In genomic region chr1:204461331-204462228, GRCh38 we compare ENCODE assay signal across 8 cellular contexts. TPM values are rescaled to one million over a fixed set of nuclear protein-coding genes. Genes with fewer than 3 reads are reported as not detected.
DNase-seq lines count a peak whose midpoint lies in the region; ATAC-seq and TF ChIP-seq lines count a peak whose summit lies in the region.

No MANE protein-coding gene starts in this region.

- DNase-seq in CD14-positive monocyte (ENCODE audit: low spot score) (no peak), left lobe of liver (ENCODE audit: low spot score) (no peak), tibial artery (no peak), G401 (ENCODE audit: low spot score) (no peak), cerebellar nuclear complex (lab: John Stamatoyannopoulos, UW) (no peak), NCI-H2227 (lab: John Stamatoyannopoulos, UW; ENCODE audit: unreplicated experiment) (no peak)
- peak; percentile 19 to 29 for DNase-seq in activated T-cell treated with anti-CD3 and anti-CD28 coated beads, Interleukin-2, amount 50 U/mL, for 72 hours

- peaks cover 35% of the 10 kb centered on the region for H3K4me1 Mint-ChIP-seq in CD14-positive monocyte
- peaks cover 57% of the 10 kb centered on the region for H3K4me1 Mint-ChIP-seq in activated T-cell treated with anti-CD3 and anti-CD28 coated beads, Interleukin-2, amount 50 U/mL, for 72 hours (ENCODE audit: low read depth)

- no peak for TF ChIP-seq CTCF in CD14-positive monocyte (IDR thresholded peaks at IDR 0.05)
- TF ChIP-seq CTCF in tibial artery (IDR thresholded peaks at IDR 0.05) = no peak

- H3K4me3 ChIP-seq in tibial artery = no peak overlapping the region

- no peaks in the 10 kb centered on the region for H3K9me3 ChIP-seq in tibial artery

- H3K27me3 ChIP-seq in tibial artery = no peaks in the 10 kb centered on the region

- no peaks in the 10 kb centered on the region for H3K9me3 Mint-ChIP-seq in CD14-positive monocyte
- no peaks in the 10 kb centered on the region for H3K9me3 Mint-ChIP-seq in activated T-cell treated with anti-CD3 and anti-CD28 coated beads, Interleukin-2, amount 50 U/mL, for 72 hours

- peak overlapping the region in 6 of 7 donors; percentile 50 to 86 (median 73) for H3K27ac Mint-ChIP-seq in CD14-positive monocyte
- H3K27ac Mint-ChIP-seq in activated T-cell treated with anti-CD3 and anti-CD28 coated beads, Interleukin-2, amount 50 U/mL, for 72 hours = peak overlapping the region; percentile 58

- peaks cover 0 to 7% (median 5%) of the 10 kb centered on the region in 3 donors for H3K27me3 Mint-ChIP-seq in CD14-positive monocyte (ENCODE audit: low read depth in 3 of 3)
- H3K27me3 Mint-ChIP-seq in activated T-cell treated with anti-CD3 and anti-CD28 coated beads, Interleukin-2, amount 50 U/mL, for 72 hours (ENCODE audit: low read depth) = no peaks in the 10 kb centered on the region

- peak overlapping the region in 1 of 2 donors; percentile 35 for H3K4me3 Mint-ChIP-seq in CD14-positive monocyte
- peak overlapping the region; percentile 33 to 60 for H3K4me3 Mint-ChIP-seq in activated T-cell treated with anti-CD3 and anti-CD28 coated beads, Interleukin-2, amount 50 U/mL, for 72 hours

- in situ Hi-C loops in G401 (cut with HindIII; ENCODE audit: low sequenced_read_pairs) = no loop called here

- no peak overlapping the region for H3K27ac ChIP-seq in tibial artery

- peaks cover 9 to 74% (median 55%) of the 10 kb centered on the region in 3 donors for H3K36me3 ChIP-seq in tibial artery

- intact Hi-C loops in CD14-positive monocyte (cut with micrococcal nuclease) = no loop called here
- intact Hi-C loops in tibial artery (cut with DNase I; ENCODE audit: low total_unique reads) = no loop called here

- peak; percentile 35 for ATAC-seq in HG02759 (IDR thresholded peaks at IDR 0.05; ENCODE audit: unreplicated experiment)
- ATAC-seq in activated T-cell treated with anti-CD3 and anti-CD28 coated beads, Interleukin-2, amount 50 U/mL, for 72 hours (replicated peaks in 1 of 2) = peak; percentile 14 to 16
- peak; percentile 61 for ATAC-seq in left lobe of liver

- H3K36me3 Mint-ChIP-seq in CD14-positive monocyte = peaks cover 23 to 25% of the 10 kb centered on the region in 2 donors
- H3K36me3 Mint-ChIP-seq in activated T-cell treated with anti-CD3 and anti-CD28 coated beads, Interleukin-2, amount 50 U/mL, for 72 hours (ENCODE audit: insufficient read depth in 2 of 2) = peaks cover 11 to 21% of the 10 kb centered on the region in 2 donors

- H3K4me1 ChIP-seq in tibial artery = peaks cover 0 to 34% (median 29%) of the 10 kb centered on the region in 4 donors

RNA-seq across cellular contexts. Expression of gene PIK3C2B, which starts 33.0 kb away (rescaled TPM):
- under 1 TPM in 1 of 2 donors, not detected in 1; 0.04 TPM for polyA plus RNA-seq in CD14-positive monocyte
- total RNA-seq in activated T-cell treated with anti-CD3 and anti-CD28 coated beads, Interleukin-2, amount 50 U/mL, for 72 hours = 10 to 100 TPM; 43.1 to 54.5 TPM
- total RNA-seq in left lobe of liver = 14.8 TPM
- total RNA-seq in G401 (2014; rRNA removed; shearing (Covaris generic)) = 22.1 and 23.6 TPM in 2 replicates

RNA-seq across cellular contexts. Expression of gene PPP1R15B, which starts 50.0 kb away (rescaled TPM):
- polyA plus RNA-seq in CD14-positive monocyte = 10 to 100 TPM; 31.1 to 31.8 TPM
- 10 to 100 TPM; 82.9 to 94.2 TPM for total RNA-seq in activated T-cell treated with anti-CD3 and anti-CD28 coated beads, Interleukin-2, amount 50 U/mL, for 72 hours
- total RNA-seq in left lobe of liver = 34.1 TPM
- total RNA-seq in G401 (2014; rRNA removed; shearing (Covaris generic)) = 16.4 and 30.7 TPM in 2 replicates

RNA-seq across cellular contexts. Expression of gene MDM4, which starts 54.6 kb away (rescaled TPM):
- 10 to 100 TPM in 1 of 2 donors, 1 to 10 TPM in 1; 7.8 to 10.2 TPM for polyA plus RNA-seq in CD14-positive monocyte
- total RNA-seq in activated T-cell treated with anti-CD3 and anti-CD28 coated beads, Interleukin-2, amount 50 U/mL, for 72 hours = 100 to 1,000 TPM; 147 to 153 TPM
- 27.4 TPM for total RNA-seq in left lobe of liver
- 6.1 and 7.7 TPM in 2 replicates for total RNA-seq in G401 (2014; rRNA removed; shearing (Covaris generic))

Comparison
In these comparisons a context has a peak if more than half of its experiments do, and no peak if none do; other contexts are left out.
1. DNase-seq: peak in activated T-cell treated with anti-CD3 and anti-CD28 coated beads, Interleukin-2, amount 50 U/mL, for 72 hours (2 of 2); none in CD14-positive monocyte (single experiment), left lobe of liver (single experiment), tibial artery (0 of 2), G401 (single experiment), cerebellar nuclear complex (0 of 2) and NCI-H2227 (single experiment).
2. Peak in every context shown above with its lines, with median percentiles within 50 percentile points of each other: ATAC-seq.